ENCODE assay signal across 1 cellular context in the genomic region with DNA sequence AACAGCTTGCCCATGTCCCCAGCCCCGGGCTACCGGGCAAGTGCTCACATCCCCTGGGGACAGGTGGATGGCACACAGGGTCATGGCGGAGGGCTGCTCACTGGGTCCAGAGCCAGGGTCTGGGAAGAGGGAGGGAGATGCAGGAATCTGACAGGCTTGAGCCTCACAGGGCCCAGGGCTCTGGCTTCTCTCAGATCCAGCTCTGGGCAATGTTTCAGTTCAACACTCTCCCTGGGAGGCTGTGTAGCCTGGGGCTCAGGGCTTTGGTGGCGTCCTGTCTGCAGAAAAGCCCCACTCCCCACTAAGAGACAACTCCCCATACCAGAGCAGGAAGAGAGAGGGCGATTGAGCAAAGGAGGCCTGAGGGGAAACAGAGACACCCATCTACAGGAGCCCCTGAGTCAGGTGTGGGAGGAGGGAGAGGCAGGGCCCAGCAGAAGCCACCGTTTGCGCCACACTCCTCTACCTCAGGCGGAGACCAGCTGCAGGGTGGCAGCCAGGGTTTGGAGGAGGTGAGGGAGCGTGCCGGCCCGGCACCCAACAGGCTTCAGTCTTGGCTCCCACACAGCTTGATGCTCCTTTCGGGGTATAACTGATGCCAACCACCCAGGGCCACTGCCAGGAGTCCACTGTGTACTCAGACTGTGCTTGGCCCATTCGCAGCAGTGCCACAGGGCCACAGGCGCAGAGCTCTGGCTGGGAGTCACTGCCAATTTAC.
TF ChIP-seq lines count a peak whose summit lies in the region.

No MANE protein-coding gene starts in this region.

TF ChIP-seq in WTC11, 78 proteins besides CTCF, POLR2A, EP300 and RAD21 (continued from another document):
- no peak for TF ChIP-seq KAT7 (CRISPR knock-in tag; IDR thresholded peaks at IDR 0.05; ENCODE audit: borderline replicate concordance)
- TF ChIP-seq ZNF532 (CRISPR knock-in tag; IDR thresholded peaks at IDR 0.05; ENCODE audit: borderline replicate concordance) = no peak
- TF ChIP-seq, protein P1, sequence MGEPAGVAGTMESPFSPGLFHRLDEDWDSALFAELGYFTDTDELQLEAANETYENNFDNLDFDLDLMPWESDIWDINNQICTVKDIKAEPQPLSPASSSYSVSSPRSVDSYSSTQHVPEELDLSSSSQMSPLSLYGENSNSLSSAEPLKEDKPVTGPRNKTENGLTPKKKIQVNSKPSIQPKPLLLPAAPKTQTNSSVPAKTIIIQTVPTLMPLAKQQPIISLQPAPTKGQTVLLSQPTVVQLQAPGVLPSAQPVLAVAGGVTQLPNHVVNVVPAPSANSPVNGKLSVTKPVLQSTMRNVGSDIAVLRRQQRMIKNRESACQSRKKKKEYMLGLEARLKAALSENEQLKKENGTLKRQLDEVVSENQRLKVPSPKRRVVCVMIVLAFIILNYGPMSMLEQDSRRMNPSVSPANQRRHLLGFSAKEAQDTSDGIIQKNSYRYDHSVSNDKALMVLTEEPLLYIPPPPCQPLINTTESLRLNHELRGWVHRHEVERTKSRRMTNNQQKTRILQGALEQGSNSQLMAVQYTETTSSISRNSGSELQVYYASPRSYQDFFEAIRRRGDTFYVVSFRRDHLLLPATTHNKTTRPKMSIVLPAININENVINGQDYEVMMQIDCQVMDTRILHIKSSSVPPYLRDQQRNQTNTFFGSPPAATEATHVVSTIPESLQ (CRISPR knock-in tag; IDR thresholded peaks at IDR 0.05) = no peak
- TF ChIP-seq ZNF425 (CRISPR knock-in tag; conservative IDR thresholded peaks at IDR 0.05) = no peak
TF ChIP-seq in WTC11: peak in this region for 0.
